16 cellular contexts compared by ENCODE assay signal in genomic region chr3:126439346-126439967, GRCh38. TPM values are rescaled to one million over a fixed set of nuclear protein-coding genes. Genes with fewer than 3 reads are reported as not detected.
"Had no signal": no experiment of that assay in that cellular context is flagged by ENCODE, and none has a peak within 500 bp of the region (broad histone marks: within the 10 kb centered on the region; RNA-seq: fewer than 3 reads in every experiment).

No MANE protein-coding gene starts in this region.

- H3K4me1 ChIP-seq: ascending aorta, breast epithelium, foreskin keratinocyte, thyroid gland, vagina had no signal

- H3K27me3 ChIP-seq: ascending aorta, breast epithelium, foreskin keratinocyte, thyroid gland, vagina had no signal

- H3K4me3 Mint-ChIP-seq: activated CD8-positive, alpha-beta T cell treated with anti-CD3 and anti-CD28 coated beads, Interleukin-2, amount 10 ng/mL, durations not matched to agents 7 days and 5 days; dendritic cell treated with granulocyte-macrophage colony-stimulating factor and Interleukin-4, amounts not matched to agents 40 ng/mL and 50 ng/mL, for 4 days had no signal

- ATAC-seq: activated CD8-positive, alpha-beta T cell treated with anti-CD3 and anti-CD28 coated beads, Interleukin-2, amount 10 ng/mL, durations not matched to agents 7 days and 5 days; foreskin keratinocyte had no signal

- DNase-seq: activated CD4-positive, alpha-beta T cell treated with anti-CD3 and anti-CD28 coated beads for 4 hours; activated CD8-positive, alpha-beta T cell treated with anti-CD3 and anti-CD28 coated beads, Interleukin-2, amount 10 ng/mL, durations not matched to agents 7 days and 5 days; cerebellar nuclear complex; effector memory CD4-positive, alpha-beta T cell; foreskin keratinocyte; glutamatergic neuron; T1000; thyroid gland had no signal

- H3K4me3 ChIP-seq: ascending aorta, breast epithelium, lung, SK-N-MC, smooth muscle cell, thyroid gland, vagina had no signal

- H3K27me3 Mint-ChIP-seq: dendritic cell treated with granulocyte-macrophage colony-stimulating factor and Interleukin-4, amounts not matched to agents 40 ng/mL and 50 ng/mL, for 4 days had no signal

- H3K27ac Mint-ChIP-seq: activated CD8-positive, alpha-beta T cell treated with anti-CD3 and anti-CD28 coated beads, Interleukin-2, amount 10 ng/mL, durations not matched to agents 7 days and 5 days; dendritic cell treated with granulocyte-macrophage colony-stimulating factor and Interleukin-4, amounts not matched to agents 40 ng/mL and 50 ng/mL, for 4 days had no signal

- H3K36me3 ChIP-seq: breast epithelium had no signal

- H3K27ac ChIP-seq: ascending aorta, breast epithelium, foreskin keratinocyte, SK-N-MC, thyroid gland, vagina, VCaP had no signal

- H3K4me2 ChIP-seq: smooth muscle cell had no signal

- H3K9me3 ChIP-seq: ascending aorta, breast epithelium, thyroid gland, vagina had no signal

- H3K9me3 Mint-ChIP-seq: dendritic cell treated with granulocyte-macrophage colony-stimulating factor and Interleukin-4, amounts not matched to agents 40 ng/mL and 50 ng/mL, for 4 days had no signal

RNA-seq across cellular contexts. Expression of gene CFAP100, which starts 44.7 kb away (rescaled TPM):
- total RNA-seq: activated CD8-positive, alpha-beta T cell treated with anti-CD3 and anti-CD28 coated beads, Interleukin-2, amount 10 ng/mL, durations not matched to agents 7 days and 5 days; ascending aorta; breast epithelium; foreskin keratinocyte; smooth muscle cell; thyroid gland; vagina had no signal
- polyA plus RNA-seq: foreskin keratinocyte, smooth muscle cell had no signal
